In genomic region chrX:13483773-13484172, GRCh38 we compare ENCODE assay signal across 26 cellular contexts.
DNase-seq lines count a peak whose midpoint lies in the region; ATAC-seq, FAIRE-seq and TF ChIP-seq lines count a peak whose summit lies in the region.
"Had no signal": no experiment of that assay in that cellular context is flagged by ENCODE, and none has a peak within 500 bp of the region (broad histone marks: within the 10 kb centered on the region; RNA-seq: fewer than 3 reads in every experiment).

No MANE protein-coding gene starts in this region.

- H3K27ac ChIP-seq in ascending aorta (peak overlapping the region; percentile 62 to 65), tibial artery (peak overlapping the region; percentile 61 to 66), kidney (ENCODE audit: low read depth in 2 of 2, low read length in 2 of 2) (no peak overlapping the region)
- H3K27ac ChIP-seq in naive thymus-derived CD4-positive, alpha-beta T cell (ENCODE audit: low read depth, low read length): no peak overlapping the region
- H3K27ac ChIP-seq: KMS-11 had no signal

- H3K9me3 ChIP-seq in ascending aorta (no peaks in the 10 kb centered on the region), tibial artery (no peaks in the 10 kb centered on the region), kidney (ENCODE audit: control insufficient read depth in 1 of 2, low read length in 2 of 2) (no peaks in the 10 kb centered on the region)
- no peaks in the 10 kb centered on the region for H3K9me3 ChIP-seq in naive thymus-derived CD4-positive, alpha-beta T cell (ENCODE audit: control insufficient read depth in 2 of 3, low read length in 3 of 3)

- H3K4me3 ChIP-seq in ascending aorta (no peak overlapping the region), tibial artery (no peak overlapping the region), kidney (ENCODE audit: low read length in 2 of 2) (no peak overlapping the region)
- H3K4me3 ChIP-seq in naive thymus-derived CD4-positive, alpha-beta T cell (ENCODE audit: low read length): no peak overlapping the region

- CTCF ChIA-PET in naive thymus-derived CD4-positive, alpha-beta T cell (lab: Charles Lee): interaction anchor here (0.9 to 1.7 kb wide), 3 partner anchors 10 to 538 kb away, joined by 3 to 6 read pairs (median 4); no protein-coding TSS in a partner anchor

- H3K27me3 Mint-ChIP-seq in activated naive CD4-positive, alpha-beta T cell treated with anti-CD3 and anti-CD28 coated beads, Interleukin-2, amount 50 U/mL, for 24 hours: no peaks in the 10 kb centered on the region
- H3K27me3 Mint-ChIP-seq in naive thymus-derived CD4-positive, alpha-beta T cell: no peaks in the 10 kb centered on the region
- H3K27me3 Mint-ChIP-seq: B cell; CD4-positive, alpha-beta T cell had no signal

- no peak overlapping the region for H3K27ac Mint-ChIP-seq in activated naive CD4-positive, alpha-beta T cell treated with anti-CD3 and anti-CD28 coated beads, Interleukin-2, amount 50 U/mL, for 24 hours
- H3K27ac Mint-ChIP-seq in activated naive CD4-positive, alpha-beta T cell treated with anti-CD3 and anti-CD28 coated beads, Interleukin-2, amount 50 U/mL, for 72 hours: no peak overlapping the region
- H3K27ac Mint-ChIP-seq in naive thymus-derived CD4-positive, alpha-beta T cell: no peak overlapping the region
- H3K27ac Mint-ChIP-seq: B cell; CD4-positive, alpha-beta T cell; HFFc6 had no signal

- peak overlapping the region; percentile 15 for H3K4me3 Mint-ChIP-seq in activated naive CD4-positive, alpha-beta T cell treated with anti-CD3 and anti-CD28 coated beads, Interleukin-2, amount 50 U/mL, for 24 hours
- H3K4me3 Mint-ChIP-seq in naive thymus-derived CD4-positive, alpha-beta T cell: no peak overlapping the region
- H3K4me3 Mint-ChIP-seq: B cell; CD4-positive, alpha-beta T cell; HFFc6 had no signal

- H3K27me3 ChIP-seq in ascending aorta: no peaks in the 10 kb centered on the region
- H3K27me3 ChIP-seq in naive thymus-derived CD4-positive, alpha-beta T cell (ENCODE audit: control insufficient read depth in 2 of 2, insufficient read depth in 2 of 2, low read length in 2 of 2): no peaks in the 10 kb centered on the region
- no peaks in the 10 kb centered on the region for H3K27me3 ChIP-seq in tibial artery

- H3K9ac ChIP-seq in kidney (ENCODE audit: low read length in 2 of 2): no peak overlapping the region
- H3K9ac ChIP-seq: KMS-11 had no signal

- ATAC-seq in activated naive CD4-positive, alpha-beta T cell treated with anti-CD3 and anti-CD28 coated beads, Interleukin-2, amount 50 U/mL, for 72 hours: no peak
- peak; percentile 53 for ATAC-seq in naive thymus-derived CD4-positive, alpha-beta T cell
- ATAC-seq in HG02840 (IDR thresholded peaks at IDR 0.05; ENCODE audit: low FRiP score, unreplicated experiment): no peak
- ATAC-seq in GM21576 (IDR thresholded peaks at IDR 0.05; ENCODE audit: unreplicated experiment): no peak
- ATAC-seq: PC-3 had no signal

- DNase-seq in activated naive CD4-positive, alpha-beta T cell treated with anti-CD3 and anti-CD28 coated beads, Interleukin-2, amount 50 U/mL, for 72 hours (ENCODE audit: low spot score in 2 of 2): no peak
- DNase-seq in ascending aorta (ENCODE audit: low spot score in 2 of 2): no peak
- DNase-seq in naive thymus-derived CD4-positive, alpha-beta T cell: no peak
- no peak for DNase-seq in tibial artery
- no peak for DNase-seq in kidney
- DNase-seq: CD4-positive, alpha-beta T cell; DMS79; HFFc6; MV-4-11; NCI-H1417; NCI-H187; NCI-H2107; NCI-H2227 treated with DMSO at 0.1 percent for 48 hours; NCI-H524; NCI-H82; PC-3; RPMI8226; SHP77 treated with DMSO at 0.1 percent for 48 hours had no signal

- TF ChIP-seq CTCF in ascending aorta (IDR thresholded peaks at IDR 0.05): no peak
- no peak for TF ChIP-seq CTCF in tibial artery (IDR thresholded peaks at IDR 0.05)
- TF ChIP-seq CTCF in kidney (IDR thresholded peaks at IDR 0.05; ENCODE audit: borderline replicate concordance, extremely low read depth, insufficient read depth): no peak

- intact Hi-C loops in ascending aorta (cut with DNase I) (loop anchor here (5.0 to 10.0 kb wide), 2 partner anchors 51 to 411 kb away; no protein-coding TSS in a partner anchor), tibial artery (cut with DNase I; ENCODE audit: low total_unique reads) (no loop called here), kidney (cut with DNase I) (no loop called here)
- intact Hi-C loops in naive thymus-derived CD4-positive, alpha-beta T cell (cut with micrococcal nuclease): no loop called here

- no peaks in the 10 kb centered on the region for H3K36me3 Mint-ChIP-seq in activated naive CD4-positive, alpha-beta T cell treated with anti-CD3 and anti-CD28 coated beads, Interleukin-2, amount 50 U/mL, for 24 hours
- no peaks in the 10 kb centered on the region for H3K36me3 Mint-ChIP-seq in activated naive CD4-positive, alpha-beta T cell treated with anti-CD3 and anti-CD28 coated beads, Interleukin-2, amount 50 U/mL, for 72 hours
- H3K36me3 Mint-ChIP-seq in naive thymus-derived CD4-positive, alpha-beta T cell: peaks cover 0 to 3% (median 0%) of the 10 kb centered on the region in 5 donors

- H3K9me3 Mint-ChIP-seq in activated naive CD4-positive, alpha-beta T cell treated with anti-CD3 and anti-CD28 coated beads, Interleukin-2, amount 50 U/mL, for 24 hours: no peaks in the 10 kb centered on the region
- H3K9me3 Mint-ChIP-seq in activated naive CD4-positive, alpha-beta T cell treated with anti-CD3 and anti-CD28 coated beads, Interleukin-2, amount 50 U/mL, for 72 hours: no peaks in the 10 kb centered on the region
- H3K9me3 Mint-ChIP-seq in naive thymus-derived CD4-positive, alpha-beta T cell: peaks cover 0 to 5% (median 0%) of the 10 kb centered on the region in 11 donors
- H3K9me3 Mint-ChIP-seq: CD4-positive, alpha-beta T cell; HFFc6 had no signal

- no peak for FAIRE-seq in kidney (lab: Jason Lieb, UNC)
- FAIRE-seq: GM12892, GM18507, H54 had no signal

- peaks cover 27% of the 10 kb centered on the region for H3K4me1 Mint-ChIP-seq in activated naive CD4-positive, alpha-beta T cell treated with anti-CD3 and anti-CD28 coated beads, Interleukin-2, amount 50 U/mL, for 24 hours
- H3K4me1 Mint-ChIP-seq in naive thymus-derived CD4-positive, alpha-beta T cell: peaks cover 4 to 39% (median 27%) of the 10 kb centered on the region in 7 donors

- no peaks in the 10 kb centered on the region for H3K36me3 ChIP-seq in ascending aorta
- no peaks in the 10 kb centered on the region for H3K36me3 ChIP-seq in naive thymus-derived CD4-positive, alpha-beta T cell (ENCODE audit: control insufficient read depth in 2 of 3, insufficient read depth in 3 of 3, low read length in 3 of 3)
- no peaks in the 10 kb centered on the region for H3K36me3 ChIP-seq in tibial artery
- H3K36me3 ChIP-seq in kidney (ENCODE audit: control insufficient read depth in 1 of 2, insufficient read depth in 2 of 2, low read length in 2 of 2): no peaks in the 10 kb centered on the region

- POLR2A ChIA-PET in naive thymus-derived CD4-positive, alpha-beta T cell (lab: Charles Lee): no interaction called here

- H3K4me1 ChIP-seq in ascending aorta (peaks cover 0 to 9% of the 10 kb centered on the region in 2 donors), tibial artery (peaks cover 0 to 46% (median 2%) of the 10 kb centered on the region in 4 donors), kidney (ENCODE audit: control insufficient read depth in 1 of 2, insufficient read depth in 1 of 2, low read depth in 1 of 2, low read length in 2 of 2) (no peaks in the 10 kb centered on the region)
- peaks cover 11 to 27% of the 10 kb centered on the region in 2 donors for H3K4me1 ChIP-seq in naive thymus-derived CD4-positive, alpha-beta T cell (ENCODE audit: control insufficient read depth in 2 of 2, insufficient read depth in 2 of 2, low read length in 2 of 2)

Comparison
In these comparisons a context has a peak if more than half of its experiments do, and no peak if none do; other contexts are left out.
1. H3K27ac ChIP-seq: peak in ascending aorta (2 of 2) and tibial artery (2 of 2); none in naive thymus-derived CD4-positive, alpha-beta T cell (single experiment) and kidney (0 of 2).